ENCODE assay signal across 15 cellular contexts in the genomic region with DNA sequence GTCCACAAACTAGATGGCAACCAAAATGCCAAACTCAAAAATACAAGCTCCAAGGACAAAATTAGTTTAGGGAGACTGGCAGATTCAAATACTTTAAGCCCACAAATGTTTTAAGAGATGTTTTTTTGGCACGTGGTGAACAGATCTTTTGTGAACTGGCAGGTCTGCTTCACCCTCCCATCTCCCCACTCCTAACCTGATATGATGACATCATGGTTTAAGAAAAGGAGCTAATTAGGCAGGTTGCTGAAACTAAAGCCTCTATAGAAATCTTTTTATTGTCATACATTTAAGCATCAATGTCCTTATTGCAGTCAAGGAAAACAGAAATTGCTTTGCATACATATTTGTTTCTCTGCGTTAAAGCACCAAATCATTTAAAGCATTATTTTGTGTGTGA. TPM values are rescaled to one million over a fixed set of nuclear protein-coding genes. Genes with fewer than 3 reads are reported as not detected.
DNase-seq lines count a peak whose midpoint lies in the region; ATAC-seq and TF ChIP-seq lines count a peak whose summit lies in the region.
"Had no signal": no experiment of that assay in that cellular context is flagged by ENCODE, and none has a peak within 500 bp of the region (broad histone marks: within the 10 kb centered on the region; RNA-seq: fewer than 3 reads in every experiment).

No MANE protein-coding gene starts in this region.

- peaks cover 67% of the 10 kb centered on the region for H3K4me1 Mint-ChIP-seq in neural progenitor cell
- H3K4me1 Mint-ChIP-seq: immature natural killer cell had no signal

- H3K4me3 ChIP-seq in endocrine pancreas (ENCODE audit: control insufficient read depth, insufficient read depth, low read length) (peak overlapping the region; percentile 86), neural progenitor cell (no peak overlapping the region)
- H3K4me3 ChIP-seq: K562 had no signal

- H3K9me3 Mint-ChIP-seq in neural progenitor cell = peaks cover 5% of the 10 kb centered on the region

- H3K4me3 Mint-ChIP-seq in neural progenitor cell = no peak overlapping the region
- H3K4me3 Mint-ChIP-seq: activated CD8-positive, alpha-beta T cell treated with anti-CD3 and anti-CD28 coated beads, Interleukin-2, amount 10 ng/mL, durations not matched to agents 7 days and 5 days; immature natural killer cell; stimulated activated naive CD8-positive, alpha-beta T cell treated with anti-CD3 and anti-CD28 coated beads, Interleukin-15, Interleukin-2, amounts not matched to agents 100 ng/mL and 50 ng/mL, for 24 hours had no signal

- H4K20me1 ChIP-seq in neural progenitor cell (ENCODE audit: low read depth) = peaks cover 72% of the 10 kb centered on the region

- H3K27me3 ChIP-seq in endocrine pancreas (ENCODE audit: control insufficient read depth, insufficient read depth, low read length) (no peaks in the 10 kb centered on the region), neural progenitor cell (no peaks in the 10 kb centered on the region)
- H3K27me3 ChIP-seq: colonic mucosa had no signal

- no peak for TF ChIP-seq CTCF in neural progenitor cell (IDR thresholded peaks at IDR 0.05)

- H3K9ac ChIP-seq in endocrine pancreas (ENCODE audit: control insufficient read depth, insufficient read depth, low read length) (no peak overlapping the region), neural progenitor cell (no peak overlapping the region)

- no peak overlapping the region for H2AFZ ChIP-seq in neural progenitor cell (replicated peaks)

- H3K79me2 ChIP-seq in neural progenitor cell (ENCODE audit: low read depth) = peaks cover 100% of the 10 kb centered on the region

- H3F3A ChIP-seq in neural progenitor cell (ENCODE audit: low read depth) = peaks cover 53% of the 10 kb centered on the region

- no peaks in the 10 kb centered on the region for H3K27me3 Mint-ChIP-seq in neural progenitor cell (ENCODE audit: insufficient read depth, low read depth)

- H3K4me2 ChIP-seq in neural progenitor cell = peak overlapping the region; percentile 98

- no peaks in the 10 kb centered on the region for H3K36me3 ChIP-seq in endocrine pancreas (ENCODE audit: control insufficient read depth, insufficient read depth, low read length)
- H3K36me3 ChIP-seq in neural progenitor cell = peaks cover 22% of the 10 kb centered on the region
- H3K36me3 ChIP-seq: colonic mucosa had no signal

- DNase-seq in NCI-H1092 treated with DMSO at 0.1 percent for 48 hours (lab: John Stamatoyannopoulos, UW) (peak; percentile 20), NCI-H1092 (lab: John Stamatoyannopoulos, UW) (no peak), NCI-H748 (lab: John Stamatoyannopoulos, UW; ENCODE audit: unreplicated experiment) (peak; percentile 42), neural progenitor cell (ENCODE audit: low spot score) (no peak), COLO829 (ENCODE audit: low spot score) (no peak)
- DNase-seq in NK-92 treated with Interleukin-12 subunit alpha and Interleukin-12 subunit beta, amount 100 ng/mL, for 24 hours (lab: John Stamatoyannopoulos, UW) = no peak
- DNase-seq: activated CD8-positive, alpha-beta T cell treated with anti-CD3 and anti-CD28 coated beads, Interleukin-2, amount 10 ng/mL, durations not matched to agents 7 days and 5 days; colonic mucosa; EL; immature natural killer cell had no signal

- ATAC-seq in HG02870 (IDR thresholded peaks at IDR 0.05; ENCODE audit: unreplicated experiment) = no peak
- ATAC-seq: activated CD8-positive, alpha-beta T cell treated with anti-CD3 and anti-CD28 coated beads, Interleukin-2, amount 10 ng/mL, durations not matched to agents 7 days and 5 days; K562; Right ventricle myocardium inferior had no signal

- H3K9me3 ChIP-seq in endocrine pancreas (ENCODE audit: control insufficient read depth, low read length) = no peaks in the 10 kb centered on the region
- no peaks in the 10 kb centered on the region for H3K9me3 ChIP-seq in neural progenitor cell (ENCODE audit: low read depth)
- H3K9me3 ChIP-seq: colonic mucosa had no signal

- no peak overlapping the region for H3K27ac Mint-ChIP-seq in neural progenitor cell
- H3K27ac Mint-ChIP-seq: activated CD8-positive, alpha-beta T cell treated with anti-CD3 and anti-CD28 coated beads, Interleukin-2, amount 10 ng/mL, durations not matched to agents 7 days and 5 days; immature natural killer cell; stimulated activated naive CD8-positive, alpha-beta T cell treated with anti-CD3 and anti-CD28 coated beads, Interleukin-15, Interleukin-2, amounts not matched to agents 100 ng/mL and 50 ng/mL, for 24 hours had no signal

- H3K36me3 Mint-ChIP-seq in neural progenitor cell = peaks cover 30% of the 10 kb centered on the region

- H3K4me1 ChIP-seq in endocrine pancreas (ENCODE audit: control insufficient read depth, insufficient read depth, low read length) (peaks cover 35% of the 10 kb centered on the region), neural progenitor cell (peaks cover 62% of the 10 kb centered on the region)
- H3K4me1 ChIP-seq: colonic mucosa had no signal

- H3K27ac ChIP-seq in neural progenitor cell = no peak overlapping the region

RNA-seq across cellular contexts. Expression of gene LRIG3, which starts 5.8 kb away (rescaled TPM):
- 56.2 and 67.5 TPM in 2 replicates for total RNA-seq in neural progenitor cell (ENCODE audit: low replicate concordance)
- total RNA-seq: activated CD8-positive, alpha-beta T cell treated with anti-CD3 and anti-CD28 coated beads, Interleukin-2, amount 10 ng/mL, durations not matched to agents 7 days and 5 days; K562 had no signal

Comparison
In these comparisons a context has a peak if more than half of its experiments do, and no peak if none do; other contexts are left out.
1. DNase-seq: peak in NCI-H1092 treated with DMSO at 0.1 percent for 48 hours (single experiment) and NCI-H748 (single experiment); none in NCI-H1092 (single experiment), neural progenitor cell (single experiment), NK-92 treated with Interleukin-12 subunit alpha and Interleukin-12 subunit beta, amount 100 ng/mL, for 24 hours (single experiment) and COLO829 (single experiment).